In genomic region chr6:53796791-53797190, GRCh38 we compare ENCODE assay signal across 10 cellular contexts. TPM values are rescaled to one million over a fixed set of nuclear protein-coding genes. Genes with fewer than 3 reads are reported as not detected.
DNase-seq lines count a peak whose midpoint lies in the region; ATAC-seq and TF ChIP-seq lines count a peak whose summit lies in the region.
"Had no signal": no experiment of that assay in that cellular context is flagged by ENCODE, and none has a peak within 500 bp of the region (broad histone marks: within the 10 kb centered on the region; RNA-seq: fewer than 3 reads in every experiment).

No MANE protein-coding gene starts in this region.

- ATAC-seq in GM18520 (IDR thresholded peaks at IDR 0.05; ENCODE audit: unreplicated experiment), result no peak
- ATAC-seq: heart left ventricle had no signal

- no peak overlapping the region for H2AFZ ChIP-seq in smooth muscle cell (ENCODE audit: low read depth)

- peaks cover 55% of the 10 kb centered on the region for H4K20me1 ChIP-seq in smooth muscle cell (ENCODE audit: low read depth)

- H3K4me1 ChIP-seq in adipocyte (ENCODE audit: control insufficient read depth, insufficient read depth, low read length) (peaks cover 27% of the 10 kb centered on the region), iPS-20b (ENCODE audit: insufficient read depth, low read length) (peaks cover 11% of the 10 kb centered on the region; the same call in 1 of the 2 replicates), smooth muscle cell (ENCODE audit: low read depth) (no peaks in the 10 kb centered on the region)

- H3K4me3 ChIP-seq in HFF-Myc (replicated peaks; ENCODE audit: low read depth, low read length) (peak overlapping the region; percentile 84), adipocyte (ENCODE audit: low read length) (peak overlapping the region; percentile 94), iPS-20b (ENCODE audit: low read length) (peak overlapping the region; percentile 92; the same call in 1 of the 2 replicates), smooth muscle cell (peak overlapping the region; percentile 69)

- CTCF ChIA-PET in HEK293T (lab: Yijun Ruan, JAX), result interaction anchor here (1.6 to 2.8 kb wide), 2 partner anchors 62 to 159 kb away, joined by 9 to 10 read pairs; no protein-coding TSS in a partner anchor

- DNase-seq in HFF-Myc (ENCODE audit: extremely low read depth, low read depth), result no peak
- DNase-seq in adipocyte (ENCODE audit: low read depth), result peak; percentile 80
- DNase-seq in smooth muscle cell (lab: John Stamatoyannopoulos, UW; ENCODE audit: unreplicated experiment), result no peak
- no peak for DNase-seq in iPS-NIHi7 (ENCODE audit: extremely low spot score)
- no peak for DNase-seq in HEK293T (ENCODE audit: extremely low spot score)
- DNase-seq in NCI-H345 treated with DMSO at 0.1 percent for 48 hours (lab: John Stamatoyannopoulos, UW; ENCODE audit: unreplicated experiment), result no peak
- DNase-seq: heart left ventricle; stimulated activated CD4-positive, alpha-beta T cell treated with anti-CD3 and anti-CD28 coated beads, Interleukin-15, amount 100 ng/mL, for 24 hours had no signal

- H3F3A ChIP-seq in smooth muscle cell (ENCODE audit: low read depth), result no peaks in the 10 kb centered on the region

- TF ChIP-seq CTCF in HFF-Myc (IDR thresholded peaks at IDR 0.05; ENCODE audit: low read depth, low read length, missing control alignments) (no peak), smooth muscle cell (IDR thresholded peaks at IDR 0.05; ENCODE audit: borderline replicate concordance, insufficient read depth, poor library complexity, severe bottlenecking) (no peak)

- H3K36me3 ChIP-seq in adipocyte (ENCODE audit: control insufficient read depth, insufficient read depth, low read length, severe bottlenecking), result no peaks in the 10 kb centered on the region
- no peaks in the 10 kb centered on the region for H3K36me3 ChIP-seq in iPS-20b (ENCODE audit: insufficient read depth, low read depth, low read length)
- H3K36me3 ChIP-seq in smooth muscle cell (ENCODE audit: low read depth), result no peaks in the 10 kb centered on the region
- H3K36me3 ChIP-seq: heart left ventricle had no signal

- peak overlapping the region; percentile 87 for H3K4me2 ChIP-seq in smooth muscle cell

- H3K79me2 ChIP-seq in smooth muscle cell (ENCODE audit: low read depth), result peaks cover 64% of the 10 kb centered on the region

- H3K27ac ChIP-seq in iPS-20b (ENCODE audit: low read length) (no peak overlapping the region), smooth muscle cell (ENCODE audit: low read depth) (no peak overlapping the region)

- H3K9ac ChIP-seq in adipocyte (ENCODE audit: low read length), result no peak overlapping the region
- H3K9ac ChIP-seq in iPS-20b (ENCODE audit: low read depth, low read length), result no peak overlapping the region
- H3K9ac ChIP-seq in smooth muscle cell (ENCODE audit: low read depth), result no peak overlapping the region

- WGBS in smooth muscle cell (ENCODE audit: low lambda C conversion rate), result 56% methylated on average over 5 of the region's 5 CpGs

- no peaks in the 10 kb centered on the region for H3K9me3 ChIP-seq in adipocyte (ENCODE audit: control insufficient read depth, low read length)
- H3K9me3 ChIP-seq in iPS-20b (ENCODE audit: insufficient read depth, low read depth, low read length), result no peaks in the 10 kb centered on the region
- H3K9me3 ChIP-seq in smooth muscle cell (replicated peaks; ENCODE audit: low read depth), result no peaks in the 10 kb centered on the region
- H3K9me3 ChIP-seq: heart left ventricle had no signal

- H3K27me3 ChIP-seq in adipocyte (replicated peaks; ENCODE audit: control insufficient read depth, insufficient read depth, low read length) (no peaks in the 10 kb centered on the region), iPS-20b (ENCODE audit: insufficient read depth, low read length) (peaks cover 26% of the 10 kb centered on the region), smooth muscle cell (ENCODE audit: low read depth) (no peaks in the 10 kb centered on the region)
- H3K27me3 ChIP-seq: heart left ventricle had no signal

- POLR2A ChIA-PET in HEK293T (lab: Yijun Ruan, JAX), result interaction anchor here (0.6 to 1.5 kb wide), 5 partner anchors 12 to 160 kb away, joined by 3 to 4 read pairs (median 3); no protein-coding TSS in a partner anchor

TF ChIP-seq in HEK293T, 16 proteins besides CTCF, POLR2A, EP300 and RAD21:
- TF ChIP-seq ARNT (IDR thresholded peaks at IDR 0.05) (no peak), SUZ12 (IDR thresholded peaks at IDR 0.05) (no peak), SP1 (IDR thresholded peaks at IDR 0.05) (no peak), CTBP1 (IDR thresholded peaks at IDR 0.05; ENCODE audit: borderline replicate concordance) (no peak), HDGF (IDR thresholded peaks at IDR 0.05; ENCODE audit: borderline replicate concordance) (no peak), ELF4 (IDR thresholded peaks at IDR 0.05) (no peak), LEF1 (IDR thresholded peaks at IDR 0.05; ENCODE audit: borderline replicate concordance) (no peak), TARDBP (IDR thresholded peaks at IDR 0.05) (no peak), FOXM1 (IDR thresholded peaks at IDR 0.05; ENCODE audit: borderline replicate concordance) (no peak), NFRKB (IDR thresholded peaks at IDR 0.05) (no peak), BHLHE40 (IDR thresholded peaks at IDR 0.05; ENCODE audit: borderline replicate concordance) (no peak)

RNA-seq across cellular contexts. Expression of gene LRRC1, which starts 2.0 kb away (rescaled TPM):
- 19.9 and 24.0 TPM in 2 replicates for total RNA-seq in smooth muscle cell
- polyA plus RNA-seq in smooth muscle cell, result 11.8 and 14.6 TPM in 2 replicates
